ENCODE assay signal across 11 cellular contexts in genomic region chr4:109444182-109444844, GRCh38. TPM values are rescaled to one million over a fixed set of nuclear protein-coding genes. Genes with fewer than 3 reads are reported as not detected.
DNase-seq lines count a peak whose midpoint lies in the region; ATAC-seq and TF ChIP-seq lines count a peak whose summit lies in the region.
"Had no signal": no experiment of that assay in that cellular context is flagged by ENCODE, and none has a peak within 500 bp of the region (broad histone marks: within the 10 kb centered on the region; RNA-seq: fewer than 3 reads in every experiment).

No MANE protein-coding gene starts in this region.

- H3K36me3 Mint-ChIP-seq in osteocyte (ENCODE audit: unreplicated experiment) = peaks cover 17% of the 10 kb centered on the region

- H2AFZ ChIP-seq in Karpas-422 (ENCODE audit: low read length) = no peak overlapping the region

- peak overlapping the region; percentile 70 for H3K4me2 ChIP-seq in Karpas-422 (ENCODE audit: low read depth, low read length, poor library complexity, severe bottlenecking)

- peaks cover 23% of the 10 kb centered on the region for H4K20me1 ChIP-seq in Karpas-422 (ENCODE audit: insufficient read depth, low read depth, low read length)

- H3K9ac ChIP-seq in Karpas-422 (ENCODE audit: low read length) = peak overlapping the region; percentile 46

- ATAC-seq in GM19035 (IDR thresholded peaks at IDR 0.05; ENCODE audit: unreplicated experiment) (peak; percentile 57), HG02610 (IDR thresholded peaks at IDR 0.05; ENCODE audit: unreplicated experiment) (peak; percentile 59)
- ATAC-seq: PC-3 had no signal

- H3K27me3 Mint-ChIP-seq in osteocyte (ENCODE audit: unreplicated experiment) = no peaks in the 10 kb centered on the region

- TF ChIP-seq CTCF in osteocyte (IDR thresholded peaks at IDR 0.05) = no peak

- no peaks in the 10 kb centered on the region for H3K9me3 Mint-ChIP-seq in osteocyte (ENCODE audit: unreplicated experiment)

- no peaks in the 10 kb centered on the region for H3K9me2 ChIP-seq in Karpas-422 (replicated peaks; ENCODE audit: insufficient read depth, low read length)

- no peaks in the 10 kb centered on the region for H3K27me3 ChIP-seq in Karpas-422 (ENCODE audit: low read length)

- peaks cover 80% of the 10 kb centered on the region for H3K4me1 ChIP-seq in Karpas-422 (ENCODE audit: low read length)

- peaks cover 26% of the 10 kb centered on the region for H3K36me3 ChIP-seq in Karpas-422 (ENCODE audit: insufficient read depth, low read length)

- no peak overlapping the region for H3K4me3 Mint-ChIP-seq in osteocyte (ENCODE audit: unreplicated experiment)
- H3K4me3 Mint-ChIP-seq: nephron had no signal

- DNase-seq in Karpas-422 = peak; percentile 84
- no peak for DNase-seq in osteocyte (ENCODE audit: extremely low spot score, unreplicated experiment)
- no peak for DNase-seq in UCSD-AML1 (lab: John Stamatoyannopoulos, UW; ENCODE audit: unreplicated experiment)
- DNase-seq in NCI-H2107 (lab: John Stamatoyannopoulos, UW) = no peak
- DNase-seq in activated CD4-positive, alpha-beta T cell treated with anti-CD3 and anti-CD28 coated beads, Interleukin-2, amount 50 U/mL, for 48 hours = no peak
- DNase-seq: activated CD4-positive, CD25-positive, alpha-beta regulatory T cell treated with anti-CD3 and anti-CD28 coated beads, Interleukin-2, amount 50 U/mL, for 72 hours; effector CD8-positive, alpha-beta T cell had no signal

- H3K27ac ChIP-seq in Karpas-422 (ENCODE audit: low read length) = peak overlapping the region; percentile 91

- H3K79me2 ChIP-seq in Karpas-422 (ENCODE audit: low read length) = peaks cover 98% of the 10 kb centered on the region

- H3K4me1 Mint-ChIP-seq in osteocyte (ENCODE audit: unreplicated experiment) = peaks cover 36% of the 10 kb centered on the region

- no peaks in the 10 kb centered on the region for H3K9me3 ChIP-seq in Karpas-422 (ENCODE audit: low read length)

- H3K4me3 ChIP-seq in Karpas-422 (ENCODE audit: low read length) = peak overlapping the region; percentile 37

- H3K27ac Mint-ChIP-seq in osteocyte (ENCODE audit: unreplicated experiment) = peak overlapping the region; percentile 8
- H3K27ac Mint-ChIP-seq: nephron had no signal

RNA-seq across cellular contexts. Expression of gene SEC24B, which starts 10.7 kb away (rescaled TPM):
- total RNA-seq in Karpas-422 (2014; rRNA removed; shearing (Covaris generic); ENCODE audit: low replicate concordance) = 17.0 and 50.3 TPM in 2 replicates
- 34.5 and 34.6 TPM in 2 replicates for total RNA-seq in osteocyte
